In genomic region chr12:27244680-27245005, GRCh38 we compare ENCODE assay signal across 8 cellular contexts. TPM values are rescaled to one million over a fixed set of nuclear protein-coding genes. Genes with fewer than 3 reads are reported as not detected.
DNase-seq lines count a peak whose midpoint lies in the region; ATAC-seq and TF ChIP-seq lines count a peak whose summit lies in the region.

No MANE protein-coding gene starts in this region.

- H3K79me2 ChIP-seq in ACC112 (ENCODE audit: control insufficient read depth, insufficient read depth, low read length, unreplicated experiment), result peaks cover 47% of the 10 kb centered on the region

- H3K36me3 Mint-ChIP-seq in activated naive CD8-positive, alpha-beta T cell treated with anti-CD3 and anti-CD28 coated beads, Interleukin-2, amount 50 U/mL, for 24 hours (ENCODE audit: low read depth), result peaks cover 4% of the 10 kb centered on the region

- in situ Hi-C loops in HAP-1 (cut with MboI; ENCODE audit: low sequenced_read_pairs), result loop anchor here (10.0 kb wide), 1 partner anchor 50 kb away; no protein-coding TSS in a partner anchor

- 0 out of 2 replicates have a peak, but pooled peaks cover 3% of the 10 kb centered on the region for H3K36me3 ChIP-seq in ACC112 (ENCODE audit: insufficient read depth, low read length)
- no peaks in the 10 kb centered on the region for H3K36me3 ChIP-seq in HAP-1 (replicated peaks)
- no peaks in the 10 kb centered on the region for H3K36me3 ChIP-seq in thyroid gland

- peak overlapping the region; percentile 92 for H3K27ac Mint-ChIP-seq in activated naive CD8-positive, alpha-beta T cell treated with anti-CD3 and anti-CD28 coated beads, Interleukin-2, amount 50 U/mL, for 24 hours

- ATAC-seq in activated naive CD8-positive, alpha-beta T cell treated with anti-CD3 and anti-CD28 coated beads, Interleukin-2, amount 50 U/mL, for 24 hours, result no peak

- H3K27ac ChIP-seq in ACC112 (ENCODE audit: low read depth, low read length) (peak overlapping the region; percentile 52), layer of hippocampus (ENCODE audit: low read depth, low read length) (peak overlapping the region; percentile 88), thyroid gland (peak overlapping the region; percentile 61 to 71 (median 62))

- 1 to 2% methylated on average over 13 of the region's 13 CpGs for WGBS in thyroid gland, 2 donors

- intact Hi-C loops in thyroid gland (cut with DNase I), result loop anchor here (10.0 kb wide), 1 partner anchor 50 kb away; no protein-coding TSS in a partner anchor

- peaks cover 36% of the 10 kb centered on the region for H3K4me1 Mint-ChIP-seq in activated naive CD8-positive, alpha-beta T cell treated with anti-CD3 and anti-CD28 coated beads, Interleukin-2, amount 50 U/mL, for 24 hours

- peak overlapping the region; percentile 71 for H2AFZ ChIP-seq in ACC112 (ENCODE audit: low read length, unreplicated experiment)

- POLR2A ChIA-PET in HEK293T (lab: Yijun Ruan, JAX), result interaction anchor here (1.0 kb wide), 1 partner anchor 40 kb away, joined by 3 read pairs; no protein-coding TSS in a partner anchor

- TF ChIP-seq CTCF in thyroid gland (IDR thresholded peaks at IDR 0.05), result no peak

- no peaks in the 10 kb centered on the region for H3K27me3 Mint-ChIP-seq in activated naive CD8-positive, alpha-beta T cell treated with anti-CD3 and anti-CD28 coated beads, Interleukin-2, amount 50 U/mL, for 24 hours

- no peak for DNase-seq in HAP-1 (ENCODE audit: low spot score in 2 of 2)
- DNase-seq in activated naive CD8-positive, alpha-beta T cell treated with anti-CD3 and anti-CD28 coated beads, Interleukin-2, amount 50 U/mL, for 24 hours, result no peak
- DNase-seq in thyroid gland, result no peak
- DNase-seq in stimulated activated CD4-positive, alpha-beta T cell treated with anti-CD3 and anti-CD28 coated beads, Interleukin-15, amount 100 ng/mL, for 24 hours, result no peak
- DNase-seq in OCI-M2 (lab: John Stamatoyannopoulos, UW; ENCODE audit: unreplicated experiment), result no peak
- DNase-seq in HEK293T (ENCODE audit: extremely low spot score), result no peak

- peak overlapping the region; percentile 97 for H3K4me3 Mint-ChIP-seq in activated naive CD8-positive, alpha-beta T cell treated with anti-CD3 and anti-CD28 coated beads, Interleukin-2, amount 50 U/mL, for 24 hours

- H3K4me1 ChIP-seq in ACC112 (ENCODE audit: control insufficient read depth, insufficient read depth, low read length, unreplicated experiment), result peaks cover 14% of the 10 kb centered on the region
- peaks cover 25% of the 10 kb centered on the region for H3K4me1 ChIP-seq in HAP-1
- peaks cover 10 to 13% of the 10 kb centered on the region in 2 donors for H3K4me1 ChIP-seq in thyroid gland

- H3K9me3 ChIP-seq in HAP-1, result no peaks in the 10 kb centered on the region
- H3K9me3 ChIP-seq in thyroid gland, result no peaks in the 10 kb centered on the region

- CTCF ChIA-PET in HEK293T (lab: Yijun Ruan, JAX), result interaction anchor here (0.9 kb wide), 1 partner anchor 61 kb away, joined by 4 read pairs; no protein-coding TSS in a partner anchor

- no peak for TF ChIP-seq POLR2A in thyroid gland (IDR thresholded peaks at IDR 0.05)

- peak overlapping the region; percentile 87 for H3K4me3 ChIP-seq in ACC112 (ENCODE audit: low read depth, low read length)
- H3K4me3 ChIP-seq in HAP-1, result peak overlapping the region; percentile 71
- H3K4me3 ChIP-seq in thyroid gland (replicated peaks in 1 of 3), result peak overlapping the region; percentile 52 to 83 (median 61)

- H3K27me3 ChIP-seq in ACC112 (ENCODE audit: insufficient read depth, low read length), result no peaks in the 10 kb centered on the region
- H3K27me3 ChIP-seq in HAP-1 (ENCODE audit: low read depth), result no peaks in the 10 kb centered on the region
- H3K27me3 ChIP-seq in layer of hippocampus (ENCODE audit: control insufficient read depth, insufficient read depth, low read length), result no peaks in the 10 kb centered on the region
- no peaks in the 10 kb centered on the region for H3K27me3 ChIP-seq in thyroid gland

- peaks cover 5% of the 10 kb centered on the region for H3K9me3 Mint-ChIP-seq in activated naive CD8-positive, alpha-beta T cell treated with anti-CD3 and anti-CD28 coated beads, Interleukin-2, amount 50 U/mL, for 24 hours

TF ChIP-seq in HEK293T, 16 proteins besides CTCF, POLR2A, EP300 and RAD21:
- no peak for TF ChIP-seq ELF4 (IDR thresholded peaks at IDR 0.05)
- no peak for TF ChIP-seq L3MBTL2 (conservative IDR thresholded peaks at IDR 0.05)
- TF ChIP-seq ZNF384 (IDR thresholded peaks at IDR 0.05), result no peak
- TF ChIP-seq FOXA1 (IDR thresholded peaks at IDR 0.05), result no peak
- no peak for TF ChIP-seq NFRKB (IDR thresholded peaks at IDR 0.05)
- TF ChIP-seq SUZ12 (IDR thresholded peaks at IDR 0.05), result no peak
- TF ChIP-seq TARDBP (IDR thresholded peaks at IDR 0.05), result no peak
- no peak for TF ChIP-seq CTBP1 (IDR thresholded peaks at IDR 0.05; ENCODE audit: borderline replicate concordance)
- no peak for TF ChIP-seq HDGF (IDR thresholded peaks at IDR 0.05; ENCODE audit: borderline replicate concordance)
- TF ChIP-seq FOXM1 (IDR thresholded peaks at IDR 0.05; ENCODE audit: borderline replicate concordance), result no peak
- TF ChIP-seq LEF1 (IDR thresholded peaks at IDR 0.05; ENCODE audit: borderline replicate concordance), result no peak
- no peak for TF ChIP-seq FOXK2 (IDR thresholded peaks at IDR 0.05)
- TF ChIP-seq BHLHE40 (IDR thresholded peaks at IDR 0.05; ENCODE audit: borderline replicate concordance), result no peak
- no peak for TF ChIP-seq SP1 (IDR thresholded peaks at IDR 0.05)
- no peak for TF ChIP-seq ARNT (IDR thresholded peaks at IDR 0.05)

RNA-seq across cellular contexts. Expression of gene STK38L, which starts 0.6 kb away (rescaled TPM):
- total RNA-seq in thyroid gland, result 10 to 100 TPM; 20.1 to 42.2 (median 27.0) TPM
